ENCODE assay signal across 8 cellular contexts in genomic region chr21:16193758-16194606, GRCh38.
DNase-seq lines count a peak whose midpoint lies in the region; ATAC-seq, FAIRE-seq and TF ChIP-seq lines count a peak whose summit lies in the region.

No MANE protein-coding gene starts in this region.

- peak overlapping the region; percentile 58 for H3K9ac ChIP-seq in DND-41 (ENCODE audit: low read depth, low read length)

- no peaks in the 10 kb centered on the region for H4K20me1 ChIP-seq in DND-41 (ENCODE audit: insufficient read depth, low read length)

- H3K36me3 ChIP-seq in DND-41 (ENCODE audit: insufficient read depth, low read length) (no peaks in the 10 kb centered on the region), left lung (no peaks in the 10 kb centered on the region)

- peak overlapping the region; percentile 71 for H3K4me3 Mint-ChIP-seq in dendritic cell treated with granulocyte-macrophage colony-stimulating factor and Interleukin-4, amounts not matched to agents 40 ng/mL and 50 ng/mL, for 4 days

- H3K4me1 ChIP-seq in DND-41 (ENCODE audit: insufficient read depth, low read length) (peaks cover 28% of the 10 kb centered on the region), left lung (peaks cover 0 to 4% of the 10 kb centered on the region in 2 donors)

- H3K9me3 ChIP-seq in DND-41 (ENCODE audit: insufficient read depth, low read length, severe bottlenecking) (no peaks in the 10 kb centered on the region), left lung (no peaks in the 10 kb centered on the region)

- H3K4me3 ChIP-seq in DND-41 (ENCODE audit: low read depth in 1 of 2, low read length in 2 of 2) (peak overlapping the region; percentile 40 to 57; a peak in 3 of 4 replicates), left lung (peak overlapping the region; percentile 20 to 38)

- H3K27me3 ChIP-seq in DND-41 (ENCODE audit: insufficient read depth, low read length, poor library complexity) (no peaks in the 10 kb centered on the region), left lung (no peaks in the 10 kb centered on the region)

- peak overlapping the region; percentile 88 for H3K27ac Mint-ChIP-seq in dendritic cell treated with granulocyte-macrophage colony-stimulating factor and Interleukin-4, amounts not matched to agents 40 ng/mL and 50 ng/mL, for 4 days

- peaks cover 41% of the 10 kb centered on the region for H3K79me2 ChIP-seq in DND-41 (ENCODE audit: insufficient read depth, low read length)

- no peaks in the 10 kb centered on the region for H3K36me3 Mint-ChIP-seq in dendritic cell treated with granulocyte-macrophage colony-stimulating factor and Interleukin-4, amounts not matched to agents 40 ng/mL and 50 ng/mL, for 4 days (ENCODE audit: low read depth)

- peak; percentile 82 for DNase-seq in DND-41
- peak; percentile 9 for DNase-seq in H54 (ENCODE audit: insufficient read length, low spot score)
- DNase-seq in NOMO-1 treated with DMSO at 0.1 percent for 48 hours (lab: John Stamatoyannopoulos, UW; ENCODE audit: unreplicated experiment) = peak; percentile 62
- DNase-seq in left lung = peak; percentile 38 to 63
- peak in 47 of 49 donors; percentile 4 to 87 (median 61) for DNase-seq in substantia nigra (lab: John Stamatoyannopoulos, UW)
- DNase-seq in DMS153 (lab: John Stamatoyannopoulos, UW) = no peak
- DNase-seq in COLO668 (lab: John Stamatoyannopoulos, UW; ENCODE audit: unreplicated experiment) = no peak

- TF ChIP-seq CTCF in DND-41 (IDR thresholded peaks at IDR 0.05; ENCODE audit: borderline replicate concordance, extremely low read depth, low read length, poor library complexity, severe bottlenecking) (peak; percentile 76), left lung (IDR thresholded peaks at IDR 0.05) (no peak)

- peak overlapping the region; percentile 75 for H2AFZ ChIP-seq in DND-41 (ENCODE audit: low read depth, low read length)

- peak; percentile 98 for FAIRE-seq in H54 (lab: Jason Lieb, UNC)

- H3K4me1 Mint-ChIP-seq in dendritic cell treated with granulocyte-macrophage colony-stimulating factor and Interleukin-4, amounts not matched to agents 40 ng/mL and 50 ng/mL, for 4 days (ENCODE audit: low read depth) = peaks cover 28% of the 10 kb centered on the region

- intact Hi-C loops in dendritic cell treated with granulocyte-macrophage colony-stimulating factor and Interleukin-4, amounts not matched to agents 40 ng/mL and 50 ng/mL, for 4 days (cut with micrococcal nuclease) = loop anchor here (10.0 kb wide), 1 partner anchor 1809 kb away; the partner anchor contains the start of gene HSPA13
- intact Hi-C loops in left lung (cut with DNase I) = no loop called here

- TF ChIP-seq POLR2A in H54 (IDR thresholded peaks at IDR 0.05; ENCODE audit: low read depth, low read length) = no peak

- H3K27ac ChIP-seq in DND-41 (ENCODE audit: low read length) = peak overlapping the region; percentile 87
- H3K27ac ChIP-seq in left lung = peak overlapping the region; percentile 73 to 80
- H3K27ac ChIP-seq in substantia nigra (ENCODE audit: low read depth, low read length, poor library complexity, severe bottlenecking) = peak overlapping the region; percentile 81

- H3K9me3 Mint-ChIP-seq in dendritic cell treated with granulocyte-macrophage colony-stimulating factor and Interleukin-4, amounts not matched to agents 40 ng/mL and 50 ng/mL, for 4 days = no peaks in the 10 kb centered on the region

- H3K4me2 ChIP-seq in DND-41 (ENCODE audit: insufficient read depth, low read length) = peak overlapping the region; percentile 66

- H3K27me3 Mint-ChIP-seq in dendritic cell treated with granulocyte-macrophage colony-stimulating factor and Interleukin-4, amounts not matched to agents 40 ng/mL and 50 ng/mL, for 4 days = peaks cover 2% of the 10 kb centered on the region

- ATAC-seq in DND-41 (ENCODE audit: insufficient read depth, low read depth) = peak; percentile 85
- peak; percentile 89 for ATAC-seq in left lung

Comparison
In these comparisons a context has a peak if more than half of its experiments do, and no peak if none do; other contexts are left out.
1. DNase-seq: peak in DND-41 (single experiment), H54 (single experiment), NOMO-1 treated with DMSO at 0.1 percent for 48 hours (single experiment), left lung (2 of 2) and substantia nigra (47 of 49); none in DMS153 (single experiment) and COLO668 (single experiment).
2. Peak in every context shown above with its lines, with median percentiles within 50 percentile points of each other: H3K27ac ChIP-seq.